10 cellular contexts compared by ENCODE assay signal in the genomic region with DNA sequence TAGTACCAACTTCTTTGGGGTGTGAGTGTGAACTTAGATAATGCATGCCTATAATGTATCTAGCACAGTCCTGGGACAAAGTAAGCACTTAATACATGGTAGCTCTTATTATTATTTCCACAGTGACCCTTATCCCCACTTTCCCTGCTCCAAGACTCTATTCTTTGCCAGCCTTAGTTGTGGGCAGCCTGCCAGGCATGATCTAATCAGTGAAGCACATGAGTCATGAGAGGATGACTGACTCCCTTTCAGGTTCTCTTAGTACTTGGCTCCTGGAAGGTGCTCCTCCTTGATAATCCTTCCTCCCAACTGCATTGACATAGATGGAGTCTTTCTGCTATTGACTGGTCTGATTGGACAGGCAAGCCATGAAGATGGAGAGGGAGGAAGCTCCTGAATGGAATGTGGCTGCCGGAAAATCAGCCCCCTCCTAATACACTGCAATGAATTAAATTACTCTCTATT. TPM values are rescaled to one million over a fixed set of nuclear protein-coding genes. Genes with fewer than 3 reads are reported as not detected.
DNase-seq lines count a peak whose midpoint lies in the region; ATAC-seq and TF ChIP-seq lines count a peak whose summit lies in the region.
"Had no signal": no experiment of that assay in that cellular context is flagged by ENCODE, and none has a peak within 500 bp of the region (broad histone marks: within the 10 kb centered on the region; RNA-seq: fewer than 3 reads in every experiment).

No MANE protein-coding gene starts in this region.

- H2AFZ ChIP-seq in mammary epithelial cell (ENCODE audit: low read depth, low read length): no peak overlapping the region

- in situ Hi-C loops in mammary epithelial cell (cut with MboI; ENCODE audit: low sequenced_read_pairs in 2 of 2): loop anchor here (5.0 to 25.0 kb wide), 5 partner anchors 162 to 487 kb away; no protein-coding TSS in a partner anchor
- in situ Hi-C loops in G401 (cut with HindIII; ENCODE audit: low sequenced_read_pairs): no loop called here

- 44% methylated on average over 1 of the region's 1 CpG for WGBS in mammary epithelial cell (ENCODE audit: low coverage, missing lambda C conversion rate)

- no peaks in the 10 kb centered on the region for H3K4me1 Mint-ChIP-seq in natural killer cell treated with Interleukin-12 subunit alpha and Interleukin-12 subunit beta and Interleukin-15 and Interleukin-18, amount 100 ng/mL, for 72 hours (ENCODE audit: low read depth in 2 of 2)
- H3K4me1 Mint-ChIP-seq: memory B cell had no signal

- no peaks in the 10 kb centered on the region for H4K20me1 ChIP-seq in mammary epithelial cell (ENCODE audit: insufficient read depth, low read length)

- dilution Hi-C loops in mammary epithelial cell (cut with HindIII; ENCODE audit: low sequenced_read_pairs): loop anchor here (25.0 kb wide), 1 partner anchor 487 kb away; no protein-coding TSS in a partner anchor

- CTCF ChIA-PET in mammary epithelial cell (lab: Charles Lee; ENCODE audit: low non-redundant PET): interaction anchor here (0.5 to 1.3 kb wide), 4 partner anchors 84 to 266 kb away, joined by 3 to 7 read pairs (median 4); no protein-coding TSS in a partner anchor

- H3K4me2 ChIP-seq in mammary epithelial cell (ENCODE audit: insufficient read depth, low read depth, low read length): peak overlapping the region; percentile 67

- intact Hi-C loops in mammary epithelial cell (cut with micrococcal nuclease): loop anchor here (1.0 to 10.0 kb wide), 5 partner anchors 17 to 594 kb away; a partner anchor contains a TSS

- peak overlapping the region; percentile 59 for H3K27ac ChIP-seq in mammary epithelial cell (ENCODE audit: insufficient read depth, low read depth, low read length)

- no peaks in the 10 kb centered on the region for H3K36me3 ChIP-seq in mammary epithelial cell (ENCODE audit: insufficient read depth, low read length)

- H3K27ac Mint-ChIP-seq in natural killer cell treated with Interleukin-12 subunit alpha and Interleukin-12 subunit beta and Interleukin-15 and Interleukin-18, amount 100 ng/mL, for 72 hours: no peak overlapping the region
- H3K27ac Mint-ChIP-seq: memory B cell, type B pancreatic cell had no signal

- DNase-seq in COLO829 (ENCODE audit: low spot score): peak; percentile 80
- DNase-seq in NCI-H1105 treated with DMSO at 0.1 percent for 48 hours (lab: John Stamatoyannopoulos, UW): peak; percentile 46
- peak; percentile 91 for DNase-seq in mammary epithelial cell
- peak; percentile 92 for DNase-seq in mesenteric fat pad (ENCODE audit: low spot score)
- DNase-seq in natural killer cell treated with Interleukin-12 subunit alpha and Interleukin-12 subunit beta and Interleukin-15 and Interleukin-18, amount 100 ng/mL, for 72 hours (ENCODE audit: low spot score): no peak
- DNase-seq in G401 (ENCODE audit: low spot score): no peak

- no peaks in the 10 kb centered on the region for H3K9me3 Mint-ChIP-seq in natural killer cell treated with Interleukin-12 subunit alpha and Interleukin-12 subunit beta and Interleukin-15 and Interleukin-18, amount 100 ng/mL, for 72 hours
- H3K9me3 Mint-ChIP-seq: memory B cell, type B pancreatic cell had no signal

- no TSS peak for BruUV-seq in mammary epithelial cell (replicated peaks; lab: Mats Ljungman, UMichigan)

- H3K36me3 Mint-ChIP-seq in natural killer cell treated with Interleukin-12 subunit alpha and Interleukin-12 subunit beta and Interleukin-15 and Interleukin-18, amount 100 ng/mL, for 72 hours: no peaks in the 10 kb centered on the region
- H3K36me3 Mint-ChIP-seq: memory B cell, type B pancreatic cell had no signal

- peaks cover 19 to 28% of the 10 kb centered on the region in 2 donors for H3K27me3 Mint-ChIP-seq in natural killer cell treated with Interleukin-12 subunit alpha and Interleukin-12 subunit beta and Interleukin-15 and Interleukin-18, amount 100 ng/mL, for 72 hours

- ATAC-seq in GM21786 (IDR thresholded peaks at IDR 0.05; ENCODE audit: unreplicated experiment) (no peak), HG03432 (IDR thresholded peaks at IDR 0.05; ENCODE audit: unreplicated experiment) (no peak)
- ATAC-seq in natural killer cell treated with Interleukin-12 subunit alpha and Interleukin-12 subunit beta and Interleukin-15 and Interleukin-18, amount 100 ng/mL, for 72 hours: no peak

- H3K27me3 ChIP-seq in mammary epithelial cell (ENCODE audit: insufficient read depth, low read length): no peaks in the 10 kb centered on the region

- no peaks in the 10 kb centered on the region for H3K9me3 ChIP-seq in mammary epithelial cell (replicated peaks; ENCODE audit: insufficient read depth, low read length)

- H3K4me3 Mint-ChIP-seq in natural killer cell treated with Interleukin-12 subunit alpha and Interleukin-12 subunit beta and Interleukin-15 and Interleukin-18, amount 100 ng/mL, for 72 hours: no peak overlapping the region
- H3K4me3 Mint-ChIP-seq: memory B cell, type B pancreatic cell had no signal

- TF ChIP-seq CTCF in mammary epithelial cell (conservative IDR thresholded peaks at IDR 0.05 in 1 of 2, IDR thresholded peaks at IDR 0.05 in 1 of 2; ENCODE audit: extremely low read depth in 1 of 2, insufficient read depth in 1 of 2, low read depth in 1 of 2, low read length in 2 of 2): no peak

- H3K9ac ChIP-seq in mammary epithelial cell (ENCODE audit: insufficient read depth, low read length): no peak overlapping the region

- no peaks in the 10 kb centered on the region for H3K79me2 ChIP-seq in mammary epithelial cell (ENCODE audit: insufficient read depth, low read length)

- peaks cover 38% of the 10 kb centered on the region for H3K4me1 ChIP-seq in mammary epithelial cell (ENCODE audit: insufficient read depth, low read length)

- H3K4me3 ChIP-seq in mammary epithelial cell (replicated peaks in 1 of 3; ENCODE audit: insufficient read depth in 1 of 3, low read depth in 2 of 3, low read length in 3 of 3): no peak overlapping the region

RNA-seq across cellular contexts. Expression of a gene that starts 17.4 kb away (rescaled TPM):
- total RNA-seq in mammary epithelial cell (100 to 1,000 TPM; 130 to 183 TPM), mesenteric fat pad (128 TPM)
- polyA plus RNA-seq in mammary epithelial cell: 83.7 TPM
- 154 TPM for polyA minus RNA-seq in mammary epithelial cell
- under 1 TPM; 0.21 to 0.28 TPM for total RNA-seq in natural killer cell treated with Interleukin-12 subunit alpha and Interleukin-12 subunit beta and Interleukin-15 and Interleukin-18, amount 100 ng/mL, for 72 hours
- total RNA-seq in G401 (2014; rRNA removed; shearing (Covaris generic)): 2.6 and 4.7 TPM in 2 replicates

Comparison
In these comparisons a context has a peak if more than half of its experiments do, and no peak if none do; other contexts are left out.
1. DNase-seq: peak in COLO829 (single experiment), NCI-H1105 treated with DMSO at 0.1 percent for 48 hours (single experiment), mammary epithelial cell (single experiment) and mesenteric fat pad (single experiment); none in natural killer cell treated with Interleukin-12 subunit alpha and Interleukin-12 subunit beta and Interleukin-15 and Interleukin-18, amount 100 ng/mL, for 72 hours (single experiment) and G401 (single experiment).
2. RNA of a gene that starts 17.4 kb away (total RNA-seq): 130 to 183 TPM in mammary epithelial cell and 128 TPM in mesenteric fat pad (single experiment); 2.6 to 4.7 TPM in G401 and 0.21 to 0.28 TPM in natural killer cell treated with Interleukin-12 subunit alpha and Interleukin-12 subunit beta and Interleukin-15 and Interleukin-18, amount 100 ng/mL, for 72 hours; every median in the first group is over 10 times any median in the second.